ENCODE assay signal across 9 cellular contexts in genomic region chr7:36366005-36366583, GRCh38. TPM values are rescaled to one million over a fixed set of nuclear protein-coding genes. Genes with fewer than 3 reads are reported as not detected.
DNase-seq lines count a peak whose midpoint lies in the region; ATAC-seq and TF ChIP-seq lines count a peak whose summit lies in the region.
"Had no signal": no experiment of that assay in that cellular context is flagged by ENCODE, and none has a peak within 500 bp of the region (broad histone marks: within the 10 kb centered on the region; RNA-seq: fewer than 3 reads in every experiment).

No MANE protein-coding gene starts in this region.

- no peak overlapping the region for H2AK5ac ChIP-seq in IMR-90 (ENCODE audit: low read depth, low read length)

- WGBS in IMR-90 (ENCODE audit: extremely low coverage in 2 of 2, insufficient read length in 1 of 2), 2 experiments, result no CpG with 5 or more reads among the region's 9 CpGs

- no peaks in the 10 kb centered on the region for H3K9me3 ChIP-seq in IMR-90 (ENCODE audit: control insufficient read depth, insufficient read depth, low read length)
- no peaks in the 10 kb centered on the region for H3K9me3 ChIP-seq in naive thymus-derived CD4-positive, alpha-beta T cell (ENCODE audit: control insufficient read depth in 2 of 3, low read length in 3 of 3)

- CTCF ChIA-PET in AG04449 (lab: Yijun Ruan, JAX), result interaction anchor here (0.6 to 3.9 kb wide), 12 partner anchors 9 to 71 kb away, joined by 3 to 63 read pairs (median 7); partner anchors contain the start of gene ANLN
- CTCF ChIA-PET in IMR-90 (lab: Yijun Ruan, JAX), result interaction anchor here (0.6 to 1.1 kb wide), 3 partner anchors 13 to 229 kb away, joined by 3 read pairs; no protein-coding TSS in a partner anchor
- CTCF ChIA-PET in naive thymus-derived CD4-positive, alpha-beta T cell (lab: Charles Lee), result interaction anchor here (0.9 to 2.4 kb wide), 5 partner anchors 8 to 642 kb away, joined by 3 to 11 read pairs (median 6); partner anchors contain the start of gene ANLN

- no peaks in the 10 kb centered on the region for H3K4me1 ChIP-seq in IMR-90 (ENCODE audit: control insufficient read depth, insufficient read depth, low read length)
- peaks cover 0 to 5% of the 10 kb centered on the region in 2 donors for H3K4me1 ChIP-seq in naive thymus-derived CD4-positive, alpha-beta T cell (ENCODE audit: control insufficient read depth in 2 of 2, insufficient read depth in 2 of 2, low read length in 2 of 2)

- no peak for ATAC-seq in IMR-90 (ENCODE audit: low read depth)
- ATAC-seq in naive thymus-derived CD4-positive, alpha-beta T cell, result no peak

- DNase-seq in AG04449 (ENCODE audit: low read depth, low spot score) (no peak), IMR-90 (no peak), caudate nucleus (lab: John Stamatoyannopoulos, UW) (no peak), ureter (ENCODE audit: low spot score) (no peak), NCI-H524 treated with DMSO at 0.1 percent for 48 hours (lab: John Stamatoyannopoulos, UW) (no peak), ecto neural progenitor cell (ENCODE audit: low spot score) (no peak), superior temporal gyrus (ENCODE audit: extremely low spot score) (no peak)
- DNase-seq in naive thymus-derived CD4-positive, alpha-beta T cell, result no peak
- DNase-seq: T-helper 9 cell had no signal

- no peaks in the 10 kb centered on the region for H3K79me1 ChIP-seq in IMR-90 (ENCODE audit: low read depth in 1 of 2, low read length in 2 of 2)

- no peaks in the 10 kb centered on the region for H3K36me3 Mint-ChIP-seq in naive thymus-derived CD4-positive, alpha-beta T cell

- no peak overlapping the region for H2BK15ac ChIP-seq in IMR-90 (ENCODE audit: low read depth, low read length)

- no peak overlapping the region for H2BK120ac ChIP-seq in IMR-90 (ENCODE audit: low read depth, low read length)

- H3K27ac ChIP-seq in IMR-90 (ENCODE audit: insufficient read depth, low read length), result no peak overlapping the region
- peak overlapping the region; percentile 50 for H3K27ac ChIP-seq in caudate nucleus (ENCODE audit: low read depth, low read length)
- no peak overlapping the region for H3K27ac ChIP-seq in naive thymus-derived CD4-positive, alpha-beta T cell (ENCODE audit: low read depth, low read length)

- H3K27me3 Mint-ChIP-seq in naive thymus-derived CD4-positive, alpha-beta T cell, result peaks cover 0 to 55% (median 0%) of the 10 kb centered on the region in 5 donors

- H4K8ac ChIP-seq in IMR-90 (ENCODE audit: low read depth in 2 of 2, low read length in 2 of 2), result no peak overlapping the region

- no peak overlapping the region for H4K5ac ChIP-seq in IMR-90 (ENCODE audit: low read depth, low read length)

- H4K91ac ChIP-seq in IMR-90 (ENCODE audit: insufficient read depth, low read depth, low read length), result no peak overlapping the region

- H3K4me2 ChIP-seq in IMR-90 (ENCODE audit: low read depth, low read length), result peak overlapping the region; percentile 69; the same call in 1 of the 2 replicates

- peaks cover 28% of the 10 kb centered on the region for H3K27me3 ChIP-seq in IMR-90 (ENCODE audit: control insufficient read depth, insufficient read depth, low read length)
- no peaks in the 10 kb centered on the region for H3K27me3 ChIP-seq in naive thymus-derived CD4-positive, alpha-beta T cell (ENCODE audit: control insufficient read depth in 2 of 2, insufficient read depth in 2 of 2, low read length in 2 of 2)

- POLR2A ChIA-PET in AG04449 (lab: Yijun Ruan, JAX), result no interaction called here
- POLR2A ChIA-PET in IMR-90 (lab: Charles Lee; ENCODE audit: unreplicated experiment), result no interaction called here
- POLR2A ChIA-PET in naive thymus-derived CD4-positive, alpha-beta T cell (lab: Charles Lee), result no interaction called here

- TF ChIP-seq POLR2A in IMR-90 (IDR thresholded peaks at IDR 0.05; ENCODE audit: low read depth, low read length), result no peak

- H3K36me3 ChIP-seq in IMR-90 (ENCODE audit: control insufficient read depth, insufficient read depth, low read length), result no peaks in the 10 kb centered on the region
- H3K36me3 ChIP-seq in naive thymus-derived CD4-positive, alpha-beta T cell (ENCODE audit: control insufficient read depth in 2 of 3, insufficient read depth in 3 of 3, low read length in 3 of 3), result no peaks in the 10 kb centered on the region

- no peak overlapping the region for H2AK9ac ChIP-seq in IMR-90 (replicated peaks; ENCODE audit: low read depth, low read length, poor library complexity)

- dilution Hi-C loops in IMR-90 (cut with HindIII; ENCODE audit: low sequenced_read_pairs, unreplicated experiment), result no loop called here

- no TSS peak for BruUV-seq in IMR-90 (replicated peaks; lab: Mats Ljungman, UMichigan)

- H3K9ac ChIP-seq in IMR-90 (ENCODE audit: low read depth, low read length), result no peak overlapping the region

- no peak for TF ChIP-seq RAD21 in IMR-90 (IDR thresholded peaks at IDR 0.05; ENCODE audit: low read length)

- no peak overlapping the region for H2BK5ac ChIP-seq in IMR-90 (ENCODE audit: low read depth, low read length, poor library complexity, severe bottlenecking)

- no peak overlapping the region for H2BK20ac ChIP-seq in IMR-90 (ENCODE audit: low read depth, low read length)

- peak overlapping the region in 5 of 9 donors; percentile 43 to 85 (median 74) for H3K27ac Mint-ChIP-seq in naive thymus-derived CD4-positive, alpha-beta T cell

- no peak overlapping the region for H2AFZ ChIP-seq in IMR-90 (replicated peaks; ENCODE audit: low read length, poor library complexity)

- no peaks in the 10 kb centered on the region for H4K20me1 ChIP-seq in IMR-90 (ENCODE audit: insufficient read depth, low read length)

- peaks cover 0 to 8% (median 5%) of the 10 kb centered on the region in 7 donors for H3K4me1 Mint-ChIP-seq in naive thymus-derived CD4-positive, alpha-beta T cell

- no peak overlapping the region for H3K18ac ChIP-seq in IMR-90 (ENCODE audit: low read depth, low read length)

- no peak overlapping the region for H3K4ac ChIP-seq in IMR-90 (ENCODE audit: low read depth, low read length)

- H3K4me3 ChIP-seq in AG04449 (ENCODE audit: low read depth, low read length) (peak overlapping the region; percentile 88; the same call in 1 of the 2 replicates), IMR-90 (ENCODE audit: insufficient read depth, low read depth, low read length) (no peak overlapping the region)
- H3K4me3 ChIP-seq in naive thymus-derived CD4-positive, alpha-beta T cell (ENCODE audit: low read length), result peak overlapping the region; percentile 76

- H3K9me3 Mint-ChIP-seq in naive thymus-derived CD4-positive, alpha-beta T cell, result no peaks in the 10 kb centered on the region

- peak overlapping the region; percentile 69 to 95 (median 87) for H3K4me3 Mint-ChIP-seq in naive thymus-derived CD4-positive, alpha-beta T cell

- intact Hi-C loops in IMR-90 (cut with micrococcal nuclease), result no loop called here
- intact Hi-C loops in naive thymus-derived CD4-positive, alpha-beta T cell (cut with micrococcal nuclease), result loop anchor here (2.0 to 10.0 kb wide), 13 partner anchors 76 to 1329 kb away; partner anchors contain the start of genes DPY19L1 (in 2 of the 2), ELMO1 (in 2 of the 2), HERPUD2 (in 2 of the 2) and EEPD1 (in 1 of the 2)

- H3K23ac ChIP-seq in IMR-90 (ENCODE audit: low read depth, low read length), result no peak overlapping the region

- no peak overlapping the region for H3K14ac ChIP-seq in IMR-90 (replicated peaks; ENCODE audit: low read depth, low read length)

- in situ Hi-C loops in IMR-90 (cut with MboI; ENCODE audit: low sequenced_read_pairs), result no loop called here

- TF ChIP-seq CTCF in AG04449 (IDR thresholded peaks at IDR 0.05; ENCODE audit: insufficient read depth, low read length, missing control alignments), result no peak
- TF ChIP-seq CTCF in IMR-90 (conservative IDR thresholded peaks at IDR 0.05; ENCODE audit: low read depth, low read length), result no peak

- H3K9me1 ChIP-seq in IMR-90 (ENCODE audit: insufficient read depth, low read length), result no peaks in the 10 kb centered on the region

- H3K56ac ChIP-seq in IMR-90 (ENCODE audit: extremely low read depth, insufficient read depth, low read length), result no peak overlapping the region

TF ChIP-seq in IMR-90, 13 proteins besides CTCF, POLR2A, EP300 and RAD21 (continues in another document):
- TF ChIP-seq RCOR1 (IDR thresholded peaks at IDR 0.05; ENCODE audit: insufficient replicate concordance, low read length) (no peak), MAZ (IDR thresholded peaks at IDR 0.05; ENCODE audit: borderline replicate concordance, low read depth, low read length) (no peak), FOS (IDR thresholded peaks at IDR 0.05; ENCODE audit: low read depth, low read length) (no peak), NFE2L2 (IDR thresholded peaks at IDR 0.05; ENCODE audit: low read depth, low read length) (no peak), SMC3 (IDR thresholded peaks at IDR 0.05; ENCODE audit: low read depth, low read length) (no peak), BHLHE40 (IDR thresholded peaks at IDR 0.05; ENCODE audit: low read depth, low read length) (no peak), MXI1 (IDR thresholded peaks at IDR 0.05; ENCODE audit: borderline replicate concordance, low read depth, low read length) (no peak), ELK1 (IDR thresholded peaks at IDR 0.05; ENCODE audit: borderline replicate concordance, low read depth, low read length) (no peak), MAFK (IDR thresholded peaks at IDR 0.05; ENCODE audit: low read depth, low read length) (no peak), CHD1 (IDR thresholded peaks at IDR 0.05; ENCODE audit: low read depth, low read length) (no peak)

RNA-seq across cellular contexts. Expression of gene ANLN, which starts 23.6 kb away (rescaled TPM):
- total RNA-seq in IMR-90 (2012; rRNA removed), result 209 and 276 TPM in 2 replicates
- polyA plus RNA-seq in IMR-90 (2012; rRNA removed), result 50.9 and 60.5 TPM in 2 replicates
- polyA plus RNA-seq in IMR-90 (2012; cell fraction: cytosol; rRNA removed), result 4.1 and 7.7 TPM in 2 replicates
- polyA plus RNA-seq in IMR-90 (2012; cell fraction: nucleus; rRNA removed; ENCODE audit: low replicate concordance), result 16.9 and 102 TPM in 2 replicates
- 10 to 100 TPM in 1 of 5 experiments, 1 to 10 TPM in 1, under 1 TPM in 3; 0.35 to 48.6 (median 0.82) TPM for total RNA-seq in naive thymus-derived CD4-positive, alpha-beta T cell
- polyA plus RNA-seq in naive thymus-derived CD4-positive, alpha-beta T cell, result under 1 TPM in 1 of 2 donors, not detected in 1; 0.30 TPM
- 5.8 TPM for total RNA-seq in ureter
